1 cellular context compared by ENCODE assay signal in the genomic region with DNA sequence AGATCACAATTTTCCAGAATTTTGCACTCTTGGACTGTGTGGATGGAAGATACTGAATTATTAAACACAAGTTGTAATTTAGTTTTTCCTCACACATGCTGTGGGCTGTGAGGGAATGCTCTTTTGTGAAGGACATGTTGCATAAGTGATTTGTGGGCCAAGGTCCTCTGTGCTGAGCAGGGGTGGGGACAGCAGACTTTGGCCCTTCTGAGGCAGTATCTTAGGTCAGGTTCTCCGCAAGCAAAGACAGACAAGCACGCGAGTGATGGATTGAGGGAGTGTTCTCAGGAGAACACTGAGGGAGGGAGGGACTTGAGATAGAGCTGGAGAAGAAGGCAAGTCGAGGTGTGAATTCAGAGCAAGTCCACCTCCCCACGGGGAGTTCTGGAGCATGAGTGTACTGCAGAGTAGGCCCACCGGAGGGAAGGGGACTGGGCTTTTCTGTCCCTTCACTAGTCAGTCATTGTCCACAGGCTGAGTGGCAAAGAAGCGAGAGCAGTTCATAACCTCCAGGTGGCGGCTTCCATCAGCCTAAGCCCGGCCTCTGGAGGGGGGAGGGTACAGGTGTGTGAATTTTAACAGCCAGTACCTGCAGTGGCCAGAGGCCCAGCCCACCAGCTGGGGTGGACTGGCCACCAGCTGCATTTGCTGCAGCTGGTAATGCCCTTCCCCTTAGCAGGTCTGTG.
TF ChIP-seq lines count a peak whose summit lies in the region.

No MANE protein-coding gene starts in this region.

TF ChIP-seq in HepG2, 621 proteins besides CTCF, POLR2A, EP300 and RAD21 (continued from another document):
- TF ChIP-seq, protein P1, sequence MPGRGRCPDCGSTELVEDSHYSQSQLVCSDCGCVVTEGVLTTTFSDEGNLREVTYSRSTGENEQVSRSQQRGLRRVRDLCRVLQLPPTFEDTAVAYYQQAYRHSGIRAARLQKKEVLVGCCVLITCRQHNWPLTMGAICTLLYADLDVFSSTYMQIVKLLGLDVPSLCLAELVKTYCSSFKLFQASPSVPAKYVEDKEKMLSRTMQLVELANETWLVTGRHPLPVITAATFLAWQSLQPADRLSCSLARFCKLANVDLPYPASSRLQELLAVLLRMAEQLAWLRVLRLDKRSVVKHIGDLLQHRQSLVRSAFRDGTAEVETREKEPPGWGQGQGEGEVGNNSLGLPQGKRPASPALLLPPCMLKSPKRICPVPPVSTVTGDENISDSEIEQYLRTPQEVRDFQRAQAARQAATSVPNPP (CRISPR knock-in tag; IDR thresholded peaks at IDR 0.05): no peak
- no peak for TF ChIP-seq ZZZ3 (CRISPR knock-in tag; IDR thresholded peaks at IDR 0.05; ENCODE audit: borderline replicate concordance)
- TF ChIP-seq, protein P2, sequence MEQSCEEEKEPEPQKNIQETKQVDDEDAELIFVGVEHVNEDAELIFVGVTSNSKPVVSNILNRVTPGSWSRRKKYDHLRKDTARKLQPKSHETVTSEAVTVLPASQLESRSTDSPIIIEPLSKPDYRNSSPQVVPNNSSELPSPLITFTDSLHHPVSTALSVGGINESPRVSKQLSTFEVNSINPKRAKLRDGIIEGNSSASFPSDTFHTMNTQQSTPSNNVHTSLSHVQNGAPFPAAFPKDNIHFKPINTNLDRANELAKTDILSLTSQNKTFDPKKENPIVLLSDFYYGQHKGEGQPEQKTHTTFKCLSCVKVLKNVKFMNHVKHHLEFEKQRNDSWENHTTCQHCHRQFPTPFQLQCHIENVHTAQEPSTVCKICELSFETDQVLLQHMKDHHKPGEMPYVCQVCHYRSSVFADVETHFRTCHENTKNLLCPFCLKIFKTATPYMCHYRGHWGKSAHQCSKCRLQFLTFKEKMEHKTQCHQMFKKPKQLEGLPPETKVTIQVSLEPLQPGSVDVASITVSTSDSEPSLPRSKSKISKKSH (CRISPR knock-in tag; IDR thresholded peaks at IDR 0.05; ENCODE audit: borderline replicate concordance): no peak
- TF ChIP-seq HNRNPLL (IDR thresholded peaks at IDR 0.05; ENCODE audit: low read depth, low read length, poor library complexity, severe bottlenecking): no peak
- TF ChIP-seq IRX3 (CRISPR knock-in tag; IDR thresholded peaks at IDR 0.05; ENCODE audit: borderline replicate concordance, low read depth): no peak
- no peak for TF ChIP-seq RBFOX2 (IDR thresholded peaks at IDR 0.05; ENCODE audit: low read depth, low read length)
- no peak for TF ChIP-seq RELA (CRISPR knock-in tag; IDR thresholded peaks at IDR 0.05)
